6 cellular contexts compared by ENCODE assay signal in genomic region chr13:23897452-23897919, GRCh38. TPM values are rescaled to one million over a fixed set of nuclear protein-coding genes. Genes with fewer than 3 reads are reported as not detected.
"Had no signal": no experiment of that assay in that cellular context is flagged by ENCODE, and none has a peak within 500 bp of the region (broad histone marks: within the 10 kb centered on the region; RNA-seq: fewer than 3 reads in every experiment).

C1QTNF9B (minus strand) TSS chr13:23897502.

RNA-seq across cellular contexts. Expression of gene C1QTNF9B, which starts in this region (rescaled TPM):
- total RNA-seq: LHCN-M2, MCF 10A, OCI-LY7, PC-3, SK-MEL-5 had no signal
- polyA plus RNA-seq: SK-N-SH had no signal
